11 cellular contexts compared by ENCODE assay signal in the genomic region with DNA sequence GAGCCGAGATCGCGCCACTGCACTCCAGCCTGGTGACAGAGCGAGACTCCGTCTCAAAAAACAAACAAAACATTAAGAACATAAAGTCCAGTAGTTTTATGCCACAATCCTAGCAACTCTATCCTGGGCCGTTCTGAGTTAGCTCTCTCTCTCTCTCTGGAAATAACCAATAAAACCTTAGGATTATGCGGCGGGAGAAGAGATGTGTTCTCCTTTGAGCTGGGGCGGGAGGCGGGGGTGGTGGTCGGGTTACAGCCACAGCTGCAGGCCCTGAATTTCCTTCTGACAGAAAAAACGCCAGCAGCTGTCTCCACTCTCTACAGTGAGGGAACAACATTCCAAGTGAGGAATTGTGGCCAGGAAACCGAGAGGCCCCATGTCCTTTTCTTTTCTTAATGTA. TPM values are rescaled to one million over a fixed set of nuclear protein-coding genes. Genes with fewer than 3 reads are reported as not detected.
DNase-seq lines count a peak whose midpoint lies in the region; ATAC-seq and TF ChIP-seq lines count a peak whose summit lies in the region.
"Had no signal": no experiment of that assay in that cellular context is flagged by ENCODE, and none has a peak within 500 bp of the region (broad histone marks: within the 10 kb centered on the region; RNA-seq: fewer than 3 reads in every experiment).

No MANE protein-coding gene starts in this region.

- H3K27ac ChIP-seq in GM23338 (ENCODE audit: low read depth) (peak overlapping the region; percentile 82; the same call in 1 of the 2 replicates), heart left ventricle (peak overlapping the region; percentile 19 to 81 (median 62)), psoas muscle (peak overlapping the region; percentile 41)

- H4K20me1 ChIP-seq in GM23338 (replicated peaks; ENCODE audit: insufficient read depth): no peaks in the 10 kb centered on the region

- H3K79me2 ChIP-seq in GM23338 (replicated peaks; ENCODE audit: insufficient read depth): no peaks in the 10 kb centered on the region

- H3K4me1 ChIP-seq in GM23338 (ENCODE audit: insufficient read depth) (peaks cover 14% of the 10 kb centered on the region), heart left ventricle (peaks cover 0 to 17% (median 3%) of the 10 kb centered on the region in 12 donors), psoas muscle (no peaks in the 10 kb centered on the region)

- peak overlapping the region; percentile 72 for H3K4me2 ChIP-seq in GM23338

- DNase-seq in GM23338 (ENCODE audit: low spot score) (peak; percentile 71), WTC11 (ENCODE audit: low spot score) (no peak), heart left ventricle (peak in 2 of 5 donors; percentile 52 to 54), psoas muscle (peak in 1 of 2 donors; percentile 50), T-helper 1 cell (no peak), CD1c-positive myeloid dendritic cell (ENCODE audit: extremely low spot score) (no peak), NCI-H748 treated with DMSO at 0.1 percent for 48 hours (lab: John Stamatoyannopoulos, UW) (no peak)
- DNase-seq: midbrain; NCI-H446; stimulated activated CD4-positive, alpha-beta T cell treated with anti-CD3 and anti-CD28 coated beads, Interleukin-4, amount 100 ng/mL, for 4 hours had no signal

- H3K9me3 ChIP-seq in heart left ventricle (no peaks in the 10 kb centered on the region), psoas muscle (no peaks in the 10 kb centered on the region)

- CTCF ChIA-PET in WTC11 (lab: Charles Lee): interaction anchor here (0.6 to 1.8 kb wide), 4 partner anchors 49 to 134 kb away, joined by 3 to 6 read pairs (median 4); no protein-coding TSS in a partner anchor

- H3K36me3 Mint-ChIP-seq in GM23338 (ENCODE audit: low read depth) (no peaks in the 10 kb centered on the region), WTC11 (no peaks in the 10 kb centered on the region)

- H3K4me3 ChIP-seq in GM23338 (no peak overlapping the region), heart left ventricle (no peak overlapping the region), psoas muscle (no peak overlapping the region)

- no peaks in the 10 kb centered on the region for H3F3A ChIP-seq in GM23338 (replicated peaks; ENCODE audit: low read depth)

- H3K27me3 Mint-ChIP-seq in GM23338 (ENCODE audit: insufficient read depth, low read depth, poor library complexity) (peaks cover 8% of the 10 kb centered on the region), WTC11 (ENCODE audit: low read depth) (peaks cover under 1% of the 10 kb centered on the region; the same call in 1 of the 2 replicates)

- 46 to 55% (median 50%) methylated on average over 13 of the region's 13 CpGs for WGBS in heart left ventricle, 4 donors
- 13 to 35% (median 18%) methylated on average over 13 of the region's 13 CpGs for WGBS in psoas muscle, 3 donors

- H3K27ac Mint-ChIP-seq in GM23338 (no peak overlapping the region; the same call in 1 of the 2 replicates), WTC11 (no peak overlapping the region; the same call in 1 of the 2 replicates)

- H3K4me3 Mint-ChIP-seq in GM23338: no peak overlapping the region
- no peak overlapping the region for H3K4me3 Mint-ChIP-seq in WTC11

- no peak overlapping the region for H2AFZ ChIP-seq in GM23338

- H3K36me3 ChIP-seq in GM23338 (ENCODE audit: insufficient read depth) (no peaks in the 10 kb centered on the region), heart left ventricle (no peaks in the 10 kb centered on the region), psoas muscle (ENCODE audit: insufficient read depth in 1 of 2, low read depth in 1 of 2) (no peaks in the 10 kb centered on the region)

- no peaks in the 10 kb centered on the region for H3K9me3 Mint-ChIP-seq in GM23338
- no peaks in the 10 kb centered on the region for H3K9me3 Mint-ChIP-seq in WTC11

- H3K4me1 Mint-ChIP-seq in GM23338: peaks cover 21% of the 10 kb centered on the region
- H3K4me1 Mint-ChIP-seq in WTC11: peaks cover 26% of the 10 kb centered on the region

- no peaks in the 10 kb centered on the region for H3K27me3 ChIP-seq in GM23338 (ENCODE audit: insufficient read depth)
- peaks cover 0 to 6% (median 0%) of the 10 kb centered on the region in 9 donors for H3K27me3 ChIP-seq in heart left ventricle
- peaks cover 0 to 45% (median 1%) of the 10 kb centered on the region in 3 donors for H3K27me3 ChIP-seq in psoas muscle (ENCODE audit: insufficient read depth in 3 of 3, low read length in 2 of 3)

- H3K9me2 ChIP-seq in GM23338 (ENCODE audit: insufficient read depth): no peaks in the 10 kb centered on the region

- no peak for TF ChIP-seq POLR2A in heart left ventricle (IDR thresholded peaks at IDR 0.05)

- TF ChIP-seq CTCF in GM23338 (conservative IDR thresholded peaks at IDR 0.05; ENCODE audit: low read depth in 2 of 2): no peak
- no peak for TF ChIP-seq CTCF in WTC11 (IDR thresholded peaks at IDR 0.05)
- no peak for TF ChIP-seq CTCF in heart left ventricle (IDR thresholded peaks at IDR 0.05)
- TF ChIP-seq CTCF in psoas muscle (IDR thresholded peaks at IDR 0.05): no peak

- POLR2A ChIA-PET in WTC11 (lab: Charles Lee): interaction anchor here (0.6 kb wide), 1 partner anchor 15 kb away, joined by 5 read pairs; no protein-coding TSS in a partner anchor

- ATAC-seq in GM23338: peak; percentile 85
- ATAC-seq in WTC11: peak; percentile 73
- ATAC-seq in heart left ventricle: peak; percentile 62 to 82 (median 72)
- peak in 3 of 4 donors; percentile 19 to 74 (median 50) for ATAC-seq in psoas muscle
- no peak for ATAC-seq in HG03139 (IDR thresholded peaks at IDR 0.05; ENCODE audit: unreplicated experiment)

- intact Hi-C loops in heart left ventricle (cut with DNase I): loop anchor here in 1 of 10 donors (10.0 kb wide), 1 partner anchor 196 kb away; no protein-coding TSS in a partner anchor
- intact Hi-C loops in psoas muscle (cut with DNase I): loop anchor here in 1 of 2 donors (10.0 kb wide), 1 partner anchor 196 kb away; no protein-coding TSS in a partner anchor

TF ChIP-seq in WTC11, 78 proteins besides CTCF, POLR2A, EP300 and RAD21:
- no peak for TF ChIP-seq NR1H2 (CRISPR knock-in tag; IDR thresholded peaks at IDR 0.05)
- no peak for TF ChIP-seq ZNF512 (CRISPR knock-in tag; IDR thresholded peaks at IDR 0.05; ENCODE audit: borderline replicate concordance)

RNA-seq across cellular contexts. Expression of gene PNMA8A, which starts 9.0 kb away (rescaled TPM):
- 17.8 and 19.6 TPM in 2 replicates for total RNA-seq in GM23338 (2014; rRNA removed; shearing (Covaris generic))
- polyA plus RNA-seq in GM23338 (2016; fragmentation: Nextera tagmentation; extraction: Ambion mirVana) (21.7 and 28.0 TPM in 2 replicates), heart left ventricle (1 to 10 TPM; 3.2 to 6.0 TPM), psoas muscle (1 to 10 TPM in 1 of 3 donors, under 1 TPM in 2; 0.11 to 2.2 (median 0.38) TPM)
- total RNA-seq in WTC11 (2021) (24.8 to 30.5 TPM (median 25.4 TPM) in 3 replicates), heart left ventricle (10 to 100 TPM in 3 of 9 donors, 1 to 10 TPM in 6; 2.1 to 12.1 (median 9.3) TPM), psoas muscle (1 to 10 TPM in 2 of 4 donors, under 1 TPM in 2; 0.48 to 3.8 (median 1.5) TPM)

RNA-seq across cellular contexts. Expression of gene PNMA8B, which starts 15.3 kb away (rescaled TPM):
- 1.6 and 1.7 TPM in 2 replicates for total RNA-seq in GM23338 (2014; rRNA removed; shearing (Covaris generic))
- polyA plus RNA-seq in GM23338 (2016; fragmentation: Nextera tagmentation; extraction: Ambion mirVana) (0.44 and 0.80 TPM in 2 replicates), heart left ventricle (under 1 TPM; 0.27 to 0.69 TPM), psoas muscle (under 1 TPM; 0.16 to 0.43 (median 0.18) TPM)
- total RNA-seq in WTC11 (2021) (2.8 to 4.0 TPM (median 3.6 TPM) in 3 replicates), heart left ventricle (1 to 10 TPM in 2 of 9 donors, under 1 TPM in 7; 0.38 to 1.1 (median 0.69) TPM), psoas muscle (under 1 TPM; 0.17 to 0.52 (median 0.43) TPM)

RNA-seq across cellular contexts. Expression of gene PNMA8C, which starts 51.7 kb away (rescaled TPM):
- total RNA-seq in GM23338 (2014; rRNA removed; shearing (Covaris generic)): 2.3 and 2.6 TPM in 2 replicates
- polyA plus RNA-seq in GM23338 (2016; fragmentation: Nextera tagmentation; extraction: Ambion mirVana) (0.44 and 0.59 TPM in 2 replicates), heart left ventricle (under 1 TPM in 1 of 2 donors, not detected in 1; 0.08 TPM), psoas muscle (under 1 TPM in 1 of 3 donors, not detected in 2; 0.01 TPM)
- total RNA-seq in WTC11 (2021) (1.2 to 2.0 TPM (median 2.0 TPM) in 3 replicates), heart left ventricle (under 1 TPM in 7 of 9 donors, not detected in 2; 0.07 to 0.19 (median 0.12) TPM), psoas muscle (not detected)
